Comparison of ENCODE assay signal across 8 cellular contexts in the genomic region with DNA sequence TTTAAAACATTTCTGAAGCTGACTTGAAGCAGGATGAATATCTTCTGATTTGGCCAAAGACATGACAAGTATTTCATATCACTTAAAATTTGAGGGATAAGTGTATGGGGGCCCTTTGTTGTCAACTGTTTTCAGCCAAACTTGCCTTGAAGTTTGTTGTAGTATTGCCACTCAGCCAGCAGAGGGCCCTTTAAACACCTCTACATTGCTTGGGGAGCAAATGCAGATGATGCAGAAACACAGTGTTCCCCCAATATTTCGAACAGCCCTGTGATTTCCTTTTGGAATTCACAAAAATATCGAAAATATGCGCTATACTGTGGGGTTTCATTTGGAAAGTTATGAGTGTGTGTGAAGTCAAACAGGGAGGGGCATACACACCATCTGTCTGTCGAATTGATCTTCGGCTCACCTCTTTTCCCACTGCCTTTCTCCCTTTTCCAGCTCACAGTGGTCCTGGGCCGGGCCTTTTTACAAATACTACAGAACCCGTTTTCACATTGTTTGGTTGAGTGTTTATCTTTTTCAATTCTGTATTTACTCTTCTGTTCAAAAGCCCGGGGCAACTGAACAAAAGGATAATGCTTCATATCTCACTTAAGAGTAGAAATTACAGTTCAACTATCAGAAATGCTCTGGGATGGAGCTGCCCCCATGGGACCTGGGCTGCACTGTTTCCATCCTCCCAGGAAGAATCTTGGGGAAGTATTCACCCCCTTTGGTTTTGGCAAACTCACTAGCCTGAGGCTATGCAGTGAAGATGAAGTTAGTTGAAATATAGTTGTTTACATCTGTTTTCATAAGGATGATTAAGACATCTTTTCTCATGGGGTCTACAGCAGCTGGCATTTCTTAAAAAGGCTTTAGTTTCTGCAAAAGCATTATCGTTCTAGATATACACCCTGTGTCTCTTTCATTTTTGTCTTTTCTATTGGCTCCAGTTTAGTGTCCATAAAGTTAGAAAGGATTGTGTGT.
A peak's percentile ranks its signal among the peaks of the same experiment; 100 is the strongest.
DNase-seq lines count a peak whose midpoint lies in the region; ATAC-seq, FAIRE-seq and TF ChIP-seq lines count a peak whose summit lies in the region.

No MANE protein-coding gene starts in this region.

- peaks cover 59% of the 10 kb centered on the region for H3K36me3 ChIP-seq in K562 (ENCODE audit: control insufficient read depth, insufficient read depth, low read length)

- FAIRE-seq in K562 (lab: Jason Lieb, UNC) = peak; percentile 89
- FAIRE-seq in islet of Langerhans (lab: Jason Lieb, UNC) = peak; percentile 30

- no peaks in the 10 kb centered on the region for H3K4me1 ChIP-seq in K562 (replicated peaks in 1 of 2; ENCODE audit: control insufficient read depth in 2 of 2, insufficient read depth in 2 of 2, low read length in 2 of 2)

- DNase-seq in NCI-H526 (lab: John Stamatoyannopoulos, UW) (peak; percentile 5 to 52), NCI-H526 treated with DMSO at 0.1 percent for 48 hours (lab: John Stamatoyannopoulos, UW) (no peak), HT-29 (ENCODE audit: low spot score) (peak; percentile 62), T-helper 1 cell (peak in 4 of 5 donors; percentile 8 to 57 (median 32)), K562 (ENCODE audit: extremely low read depth in 1 of 4, low spot score in 3 of 4) (peak; percentile 48 to 65 (median 60)), NCI-H2029 treated with DMSO at 0.1 percent for 48 hours (lab: John Stamatoyannopoulos, UW) (no peak)
- DNase-seq in stimulated activated CD4-positive, alpha-beta T cell treated with anti-CD3 and anti-CD28 coated beads, Interleukin-2, amount 100 ng/mL, for 48 hours = peak; percentile 41 to 47

- peak; percentile 60 to 75 (median 73) for TF ChIP-seq CTCF in K562 (IDR thresholded peaks at IDR 0.05 in 2 of 3, conservative IDR thresholded peaks at IDR 0.05 in 1 of 3; ENCODE audit: insufficient read depth in 2 of 3, low read depth in 1 of 3, low read length in 3 of 3)

- CTCF ChIA-PET in K562 (lab: Yijun Ruan, JAX; ENCODE audit: low intra/inter-chr PET ratio) = interaction anchor here (0.9 to 1.2 kb wide), 3 partner anchors 458 to 465 kb away, joined by 4 to 5 read pairs (median 5); no protein-coding TSS in a partner anchor

- in situ Hi-C loops in K562 (cut with MboI) = no loop called here

- intact Hi-C loops in K562 (cut with micrococcal nuclease) = loop anchor here (5.0 kb wide), 2 partner anchors 147 to 162 kb away; partner anchors contain the start of gene ELOVL6

- H3K27me3 ChIP-seq in K562 (ENCODE audit: control insufficient read depth in 2 of 2, insufficient read depth in 2 of 2, low read length in 2 of 2) = no peaks in the 10 kb centered on the region

- no peak overlapping the region for H2AFZ ChIP-seq in K562 (ENCODE audit: low read depth, low read length)

- peak; percentile 77 for ATAC-seq in K562

- no TSS peak for BruUV-seq in K562 (replicated peaks; lab: Mats Ljungman, UMichigan)

- POLR2A ChIA-PET in K562 (lab: Yijun Ruan, JAX) = interaction anchor here (0.6 to 2.6 kb wide), 2 partner anchors 10 to 11 kb away, joined by 3 to 7 read pairs; no protein-coding TSS in a partner anchor

- TF ChIP-seq POLR2A in K562 (conservative IDR thresholded peaks at IDR 0.05) = no peak

- WGBS in K562 (ENCODE audit: insufficient coverage, low coverage, missing lambda C conversion rate) = 49% methylated on average over 9 of the region's 9 CpGs

- no peak overlapping the region for H3K27ac ChIP-seq in K562 (ENCODE audit: extremely low read depth, low read depth, low read length)

- TF ChIP-seq EP300 in K562 (IDR thresholded peaks at IDR 0.05; ENCODE audit: low read length) = no peak

- H3K79me2 ChIP-seq in K562 (ENCODE audit: control insufficient read depth, insufficient read depth, low read length) = no peaks in the 10 kb centered on the region

- H3K4me2 ChIP-seq in K562 (ENCODE audit: insufficient read depth, low read length) = no peak overlapping the region

- H3K9me1 ChIP-seq in K562 (ENCODE audit: control insufficient read depth, insufficient read depth, low read length) = no peaks in the 10 kb centered on the region

- no peaks in the 10 kb centered on the region for H3K9me3 ChIP-seq in K562 (replicated peaks; ENCODE audit: control insufficient read depth, insufficient read depth, low read depth, low read length)

- peak; percentile 72 to 76 for TF ChIP-seq RAD21 in K562 (CRISPR knock-in tag; conservative IDR thresholded peaks at IDR 0.05 in 1 of 2, IDR thresholded peaks at IDR 0.05 in 1 of 2)

- H4K20me1 ChIP-seq in K562 (replicated peaks; ENCODE audit: control insufficient read depth, insufficient read depth, low read length) = no peaks in the 10 kb centered on the region

- H3K9ac ChIP-seq in K562 (ENCODE audit: insufficient read depth in 1 of 2, low read depth in 2 of 2, low read length in 2 of 2) = no peak overlapping the region

- no peak overlapping the region for H3K4me3 ChIP-seq in K562

TF ChIP-seq in K562, 482 proteins besides CTCF, POLR2A, EP300 and RAD21:
- TF ChIP-seq, protein P1, sequence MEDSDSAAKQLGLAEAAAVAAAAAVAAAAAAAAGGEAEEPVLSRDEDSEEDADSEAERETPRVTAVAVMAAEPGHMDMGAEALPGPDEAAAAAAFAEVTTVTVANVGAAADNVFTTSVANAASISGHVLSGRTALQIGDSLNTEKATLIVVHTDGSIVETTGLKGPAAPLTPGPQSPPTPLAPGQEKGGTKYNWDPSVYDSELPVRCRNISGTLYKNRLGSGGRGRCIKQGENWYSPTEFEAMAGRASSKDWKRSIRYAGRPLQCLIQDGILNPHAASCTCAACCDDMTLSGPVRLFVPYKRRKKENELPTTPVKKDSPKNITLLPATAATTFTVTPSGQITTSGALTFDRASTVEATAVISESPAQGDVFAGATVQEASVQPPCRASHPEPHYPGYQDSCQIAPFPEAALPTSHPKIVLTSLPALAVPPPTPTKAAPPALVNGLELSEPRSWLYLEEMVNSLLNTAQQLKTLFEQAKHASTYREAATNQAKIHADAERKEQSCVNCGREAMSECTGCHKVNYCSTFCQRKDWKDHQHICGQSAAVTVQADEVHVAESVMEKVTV (CRISPR knock-in tag; IDR thresholded peaks at IDR 0.05) = peak; percentile 56; the same call in 1 of the 2 replicates
- TF ChIP-seq SMC3 (conservative IDR thresholded peaks at IDR 0.05; ENCODE audit: insufficient read depth, low read depth, low read length) (peak; percentile 65), ZNF561 (CRISPR knock-in tag; conservative IDR thresholded peaks at IDR 0.05) (no peak), ZNF175 (CRISPR knock-in tag; IDR thresholded peaks at IDR 0.05; ENCODE audit: low read depth) (no peak)
- TF ChIP-seq, protein P2, sequence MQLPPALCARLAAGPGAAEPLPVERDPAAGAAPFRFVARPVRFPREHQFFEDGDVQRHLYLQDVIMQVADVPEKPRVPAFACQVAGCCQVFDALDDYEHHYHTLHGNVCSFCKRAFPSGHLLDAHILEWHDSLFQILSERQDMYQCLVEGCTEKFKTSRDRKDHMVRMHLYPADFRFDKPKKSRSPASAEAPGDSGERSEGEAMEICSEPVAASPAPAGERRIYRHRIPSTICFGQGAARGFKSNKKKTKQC (CRISPR knock-in tag; IDR thresholded peaks at IDR 0.05) = no peak
TF ChIP-seq in K562: peak in this region for 2.

Comparison
In these comparisons a context has a peak if more than half of its experiments do, and no peak if none do; other contexts are left out.
1. DNase-seq: peak in NCI-H526 (2 of 2), HT-29 (single experiment), T-helper 1 cell (4 of 5), K562 (4 of 4) and stimulated activated CD4-positive, alpha-beta T cell treated with anti-CD3 and anti-CD28 coated beads, Interleukin-2, amount 100 ng/mL, for 48 hours (2 of 2); none in NCI-H526 treated with DMSO at 0.1 percent for 48 hours (single experiment) and NCI-H2029 treated with DMSO at 0.1 percent for 48 hours (single experiment).